Comparison of ENCODE assay signal across 23 cellular contexts in the genomic region with DNA sequence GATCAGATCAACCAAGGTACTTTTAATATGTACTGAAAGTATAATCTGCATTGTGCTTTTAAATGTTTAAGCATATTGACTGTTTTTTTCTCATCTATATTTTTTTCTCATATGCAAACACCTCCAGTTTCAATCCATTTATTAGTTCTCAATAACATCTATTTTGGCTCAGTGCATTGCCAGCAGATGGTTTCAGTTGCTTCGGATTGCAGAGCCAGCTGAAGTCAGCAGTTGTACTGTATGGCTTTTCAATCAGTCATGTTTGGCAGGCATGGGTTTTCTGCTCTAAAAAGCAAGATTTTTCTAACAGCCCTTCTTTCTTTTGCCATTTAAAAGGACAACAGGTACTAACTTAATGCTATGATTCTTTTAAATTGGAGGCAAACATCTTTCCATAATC.
"Had no signal": no experiment of that assay in that cellular context is flagged by ENCODE, and none has a peak within 500 bp of the region (broad histone marks: within the 10 kb centered on the region; RNA-seq: fewer than 3 reads in every experiment).

No MANE protein-coding gene starts in this region.

- H3K4me1 ChIP-seq: heart right ventricle, stomach, transverse colon had no signal

- H3K27me3 ChIP-seq: heart right ventricle, stomach, transverse colon had no signal

- DNase-seq: activated CD4-positive, alpha-beta T cell treated with anti-CD3 and anti-CD28 coated beads, Interleukin-2, amount 10 ng/mL, durations not matched to agents 7 days and 5 days; activated CD4-positive, CD25-positive, alpha-beta regulatory T cell treated with anti-CD3 and anti-CD28 coated beads, Interleukin-2, amount 50 U/mL, for 72 hours; activated CD8-positive, alpha-beta memory T cell treated with anti-CD3 and anti-CD28 coated beads, Interleukin-2, amount 10 ng/mL, durations not matched to agents 7 days and 5 days; activated CD8-positive, alpha-beta T cell treated with anti-CD3 and anti-CD28 coated beads for 36 hours; activated gamma-delta T cell; activated naive CD4-positive, alpha-beta T cell treated with anti-CD3 and anti-CD28 coated beads, Interleukin-2, amount 50 U/mL, for 16 hours; activated naive CD8-positive, alpha-beta T cell treated with anti-CD3 and anti-CD28 coated beads, Interleukin-2, amount 50 U/mL, for 24 hours; foreskin fibroblast; heart right ventricle; left colon; mesenchymal stem cell; naive thymus-derived CD4-positive, alpha-beta T cell; posterior cingulate gyrus; small intestine; stimulated activated CD4-positive, alpha-beta T cell treated with anti-CD3 and anti-CD28 coated beads, Interleukin-2, amount 100 ng/mL, for 24 hours; stomach; transverse colon; WERI-Rb-1 had no signal

- ATAC-seq: activated CD8-positive, alpha-beta memory T cell treated with anti-CD3 and anti-CD28 coated beads, Interleukin-2, amount 10 ng/mL, durations not matched to agents 7 days and 5 days; activated CD8-positive, alpha-beta T cell treated with anti-CD3 and anti-CD28 coated beads for 36 hours; activated naive CD8-positive, alpha-beta T cell treated with anti-CD3 and anti-CD28 coated beads, Interleukin-2, amount 50 U/mL, for 24 hours; heart right ventricle; left colon; naive thymus-derived CD4-positive, alpha-beta T cell; sciatic nerve; stimulated activated memory B cell treated with anti-CD40 and anti-IgM and Interleukin-4, amounts not matched to agents 10 μg/mL and 1 μg/mL and 100 μg/mL, for 72 hours had no signal

- H3K36me3 ChIP-seq: stomach, transverse colon, WERI-Rb-1 had no signal

- FAIRE-seq: keratinocyte, small intestine, urothelium cell line had no signal

- H3K9me3 ChIP-seq: stomach, transverse colon had no signal

- H3K27ac ChIP-seq: epithelial cell of prostate, heart right ventricle, stomach, transverse colon, WERI-Rb-1 had no signal

- H3K4me3 ChIP-seq: heart right ventricle, stomach, transverse colon had no signal
